Comparison of ENCODE assay signal across 16 cellular contexts in genomic region chr14:105247026-105247425, GRCh38. TPM values are rescaled to one million over a fixed set of nuclear protein-coding genes. Genes with fewer than 3 reads are reported as not detected.
DNase-seq lines count a peak whose midpoint lies in the region; ATAC-seq and TF ChIP-seq lines count a peak whose summit lies in the region.
"Had no signal": no experiment of that assay in that cellular context is flagged by ENCODE, and none has a peak within 500 bp of the region (broad histone marks: within the 10 kb centered on the region; RNA-seq: fewer than 3 reads in every experiment).

No MANE protein-coding gene starts in this region.

- no peaks in the 10 kb centered on the region for H4K20me1 ChIP-seq in Karpas-422 (ENCODE audit: insufficient read depth, low read depth, low read length)

- H3K9me3 Mint-ChIP-seq in activated naive CD4-positive, alpha-beta T cell treated with anti-CD3 and anti-CD28 coated beads for 36 hours: no peaks in the 10 kb centered on the region
- no peaks in the 10 kb centered on the region for H3K9me3 Mint-ChIP-seq in activated naive CD4-positive, alpha-beta T cell treated with anti-CD3 and anti-CD28 coated beads, Interleukin-2, amount 50 U/mL, for 72 hours
- H3K9me3 Mint-ChIP-seq in brain (no peaks in the 10 kb centered on the region), osteocyte (ENCODE audit: unreplicated experiment) (no peaks in the 10 kb centered on the region)

- peaks cover 20% of the 10 kb centered on the region for H3K4me1 Mint-ChIP-seq in activated naive CD4-positive, alpha-beta T cell treated with anti-CD3 and anti-CD28 coated beads for 36 hours (ENCODE audit: low read depth)
- H3K4me1 Mint-ChIP-seq in brain (peaks cover 55% of the 10 kb centered on the region), osteocyte (ENCODE audit: unreplicated experiment) (peaks cover 19% of the 10 kb centered on the region)

- WGBS in ovary, 3 donors: 91 to 93% (median 93%) methylated on average over 16 of the region's 16 CpGs

- POLR2A ChIA-PET in HEK293T (lab: Yijun Ruan, JAX): no interaction called here

- no peak for TF ChIP-seq EP300 in ovary (IDR thresholded peaks at IDR 0.05)

- H3K27me3 Mint-ChIP-seq in activated naive CD4-positive, alpha-beta T cell treated with anti-CD3 and anti-CD28 coated beads for 36 hours (ENCODE audit: low read depth): no peaks in the 10 kb centered on the region
- H3K27me3 Mint-ChIP-seq in brain (no peaks in the 10 kb centered on the region), osteocyte (ENCODE audit: unreplicated experiment) (no peaks in the 10 kb centered on the region)
- H3K27me3 Mint-ChIP-seq: T-helper 17 cell had no signal

- H3K9me2 ChIP-seq in Karpas-422 (replicated peaks; ENCODE audit: insufficient read depth, low read length): no peaks in the 10 kb centered on the region

- no peaks in the 10 kb centered on the region for H3K9me3 ChIP-seq in Karpas-422 (ENCODE audit: low read length)
- H3K9me3 ChIP-seq in ovary: no peaks in the 10 kb centered on the region
- H3K9me3 ChIP-seq: tibial artery had no signal

- H3K4me3 ChIP-seq in Karpas-422 (ENCODE audit: low read length) (no peak overlapping the region; the same call in 1 of the 2 replicates), ovary (no peak overlapping the region)

- H3K79me2 ChIP-seq in Karpas-422 (ENCODE audit: low read length): peaks cover 61% of the 10 kb centered on the region

- H3K4me1 ChIP-seq in Karpas-422 (ENCODE audit: low read length) (peaks cover 27% of the 10 kb centered on the region), ovary (ENCODE audit: insufficient read depth) (peaks cover 8% of the 10 kb centered on the region)

- CTCF ChIA-PET in activated naive CD4-positive, alpha-beta T cell treated with anti-CD3 and anti-CD28 coated beads for 36 hours (lab: Charles Lee): no interaction called here
- CTCF ChIA-PET in HEK293T (lab: Yijun Ruan, JAX): no interaction called here

- H3K27me3 ChIP-seq in Karpas-422 (ENCODE audit: low read length): no peaks in the 10 kb centered on the region
- no peaks in the 10 kb centered on the region for H3K27me3 ChIP-seq in ovary
- H3K27me3 ChIP-seq: tibial artery had no signal

- peak overlapping the region; percentile 72 for H3K4me3 Mint-ChIP-seq in activated naive CD4-positive, alpha-beta T cell treated with anti-CD3 and anti-CD28 coated beads for 36 hours
- peak overlapping the region; percentile 86 to 88 (median 86) for H3K4me3 Mint-ChIP-seq in brain
- H3K4me3 Mint-ChIP-seq in osteocyte (ENCODE audit: unreplicated experiment): peak overlapping the region; percentile 74

- no peak for TF ChIP-seq POLR2A in ovary (IDR thresholded peaks at IDR 0.05)

- H2AFZ ChIP-seq in Karpas-422 (ENCODE audit: low read length): no peak overlapping the region

- no peak for DNase-seq in activated naive CD4-positive, alpha-beta T cell treated with anti-CD3 and anti-CD28 coated beads for 36 hours
- DNase-seq in activated naive CD4-positive, alpha-beta T cell treated with anti-CD3 and anti-CD28 coated beads, Interleukin-2, amount 50 U/mL, for 72 hours (ENCODE audit: low spot score in 2 of 2): no peak
- no peak for DNase-seq in Karpas-422
- DNase-seq in osteocyte (ENCODE audit: extremely low spot score, unreplicated experiment): no peak
- DNase-seq in HEK293T (ENCODE audit: extremely low spot score): no peak
- no peak for DNase-seq in ovary
- DNase-seq: DMS153; effector CD8-positive, alpha-beta T cell; GOT3; MV-4-11; RPMI8226; stimulated activated CD8-positive, alpha-beta memory T cell treated with anti-CD3 and anti-CD28 coated beads, Interleukin-4, amount 100 ng/mL, for 48 hours; T-helper 17 cell; tibial artery had no signal

- H3K4me2 ChIP-seq in Karpas-422 (ENCODE audit: low read depth, low read length, poor library complexity, severe bottlenecking): peak overlapping the region; percentile 93

- H3K9ac ChIP-seq in Karpas-422 (ENCODE audit: low read length): peak overlapping the region; percentile 77

- intact Hi-C loops in activated naive CD4-positive, alpha-beta T cell treated with anti-CD3 and anti-CD28 coated beads for 36 hours (cut with micrococcal nuclease): no loop called here
- intact Hi-C loops in ovary (cut with DNase I): no loop called here

- H3K36me3 Mint-ChIP-seq in activated naive CD4-positive, alpha-beta T cell treated with anti-CD3 and anti-CD28 coated beads for 36 hours (ENCODE audit: low read depth): peaks cover 5% of the 10 kb centered on the region
- H3K36me3 Mint-ChIP-seq in activated naive CD4-positive, alpha-beta T cell treated with anti-CD3 and anti-CD28 coated beads, Interleukin-2, amount 50 U/mL, for 72 hours: peaks cover 0 to 6% of the 10 kb centered on the region in 2 donors
- H3K36me3 Mint-ChIP-seq in brain: peaks cover 54% of the 10 kb centered on the region
- peaks cover 5% of the 10 kb centered on the region for H3K36me3 Mint-ChIP-seq in osteocyte (ENCODE audit: unreplicated experiment)

- TF ChIP-seq CTCF in brain (conservative IDR thresholded peaks at IDR 0.05) (no peak), osteocyte (IDR thresholded peaks at IDR 0.05) (no peak), ovary (IDR thresholded peaks at IDR 0.05) (no peak)

- H3K27ac Mint-ChIP-seq in activated naive CD4-positive, alpha-beta T cell treated with anti-CD3 and anti-CD28 coated beads for 36 hours: no peak overlapping the region
- H3K27ac Mint-ChIP-seq in activated naive CD4-positive, alpha-beta T cell treated with anti-CD3 and anti-CD28 coated beads, Interleukin-2, amount 50 U/mL, for 72 hours: no peak overlapping the region
- H3K27ac Mint-ChIP-seq in brain (peak overlapping the region in 2 of 5 experiments; percentile 84 to 92), osteocyte (ENCODE audit: unreplicated experiment) (no peak overlapping the region)

- H3K36me3 ChIP-seq in Karpas-422 (ENCODE audit: insufficient read depth, low read length) (peaks cover 6% of the 10 kb centered on the region), ovary (no peaks in the 10 kb centered on the region)

- H3K27ac ChIP-seq in Karpas-422 (ENCODE audit: low read length): no peak overlapping the region
- no peak overlapping the region for H3K27ac ChIP-seq in ovary

- ATAC-seq in activated naive CD4-positive, alpha-beta T cell treated with anti-CD3 and anti-CD28 coated beads, Interleukin-2, amount 50 U/mL, for 72 hours: no peak
- no peak for ATAC-seq in esophagus mucosa
- ATAC-seq: T-helper 17 cell had no signal

TF ChIP-seq in HEK293T, 16 proteins besides CTCF, POLR2A, EP300 and RAD21:
- TF ChIP-seq CTBP1 (IDR thresholded peaks at IDR 0.05; ENCODE audit: borderline replicate concordance) (no peak), SP1 (IDR thresholded peaks at IDR 0.05) (no peak), ZNF384 (IDR thresholded peaks at IDR 0.05) (no peak), HDGF (IDR thresholded peaks at IDR 0.05; ENCODE audit: borderline replicate concordance) (no peak), BHLHE40 (IDR thresholded peaks at IDR 0.05; ENCODE audit: borderline replicate concordance) (no peak), LEF1 (IDR thresholded peaks at IDR 0.05; ENCODE audit: borderline replicate concordance) (no peak)
TF ChIP-seq in HEK293T: peak in this region for 0.

RNA-seq across cellular contexts. Expression of gene BTBD6, which starts 1.3 kb away (rescaled TPM):
- 10 to 100 TPM; 24.6 to 25.6 TPM for total RNA-seq in activated naive CD4-positive, alpha-beta T cell treated with anti-CD3 and anti-CD28 coated beads for 36 hours
- 10 to 100 TPM; 15.9 to 22.8 TPM for total RNA-seq in activated naive CD4-positive, alpha-beta T cell treated with anti-CD3 and anti-CD28 coated beads, Interleukin-2, amount 50 U/mL, for 72 hours
- 58.9 and 130 TPM in 2 replicates for total RNA-seq in Karpas-422 (2014; rRNA removed; shearing (Covaris generic); ENCODE audit: low replicate concordance)
- polyA plus RNA-seq in brain (ENCODE audit: insufficient read depth, low read depth, low replicate concordance) (91.4 TPM), ovary (10 to 100 TPM; 16.6 to 39.2 TPM)
- total RNA-seq in osteocyte (35.3 and 35.7 TPM in 2 replicates), ovary (10 to 100 TPM; 19.3 to 40.1 (median 34.4) TPM), esophagus mucosa (34.4 TPM)

RNA-seq across cellular contexts. Expression of gene BRF1, which starts 53.8 kb away (rescaled TPM):
- total RNA-seq in activated naive CD4-positive, alpha-beta T cell treated with anti-CD3 and anti-CD28 coated beads for 36 hours: 10 to 100 TPM; 20.6 to 23.4 TPM
- total RNA-seq in activated naive CD4-positive, alpha-beta T cell treated with anti-CD3 and anti-CD28 coated beads, Interleukin-2, amount 50 U/mL, for 72 hours: 10 to 100 TPM; 38.2 to 41.7 TPM
- total RNA-seq in Karpas-422 (2014; rRNA removed; shearing (Covaris generic); ENCODE audit: low replicate concordance): 19.0 and 54.9 TPM in 2 replicates
- polyA plus RNA-seq in brain (ENCODE audit: insufficient read depth, low read depth, low replicate concordance): 36.4 TPM
- 41.7 and 43.5 TPM in 2 replicates for total RNA-seq in osteocyte
- total RNA-seq in ovary: 10 to 100 TPM; 33.3 to 47.3 (median 38.5) TPM
- 10 to 100 TPM; 20.4 to 23.9 TPM for polyA plus RNA-seq in ovary
- total RNA-seq in esophagus mucosa: 11.7 TPM
